In genomic region chr12:46484396-46485061, GRCh38 we compare ENCODE assay signal across 11 cellular contexts.
DNase-seq lines count a peak whose midpoint lies in the region; ATAC-seq and TF ChIP-seq lines count a peak whose summit lies in the region.
"Had no signal": no experiment of that assay in that cellular context is flagged by ENCODE, and none has a peak within 500 bp of the region (broad histone marks: within the 10 kb centered on the region; RNA-seq: fewer than 3 reads in every experiment).

No MANE protein-coding gene starts in this region.

- 93% methylated on average over 6 of the region's 6 CpGs for WGBS in hepatocyte (ENCODE audit: low lambda C conversion rate, missing lambda C conversion rate)
- WGBS in suprapubic skin: 82% methylated on average over 6 of the region's 6 CpGs

- no peaks in the 10 kb centered on the region for H3K4me1 Mint-ChIP-seq in activated CD8-positive, alpha-beta T cell treated with anti-CD3 and anti-CD28 coated beads, Interleukin-2, amount 10 ng/mL, durations not matched to agents 7 days and 5 days (ENCODE audit: low read depth)
- H3K4me1 Mint-ChIP-seq in naive thymus-derived CD8-positive, alpha-beta T cell: peaks cover 0 to 18% (median 7%) of the 10 kb centered on the region in 4 donors

- CTCF ChIA-PET in Panc1 (lab: Charles Lee): no interaction called here
- CTCF ChIA-PET in activated CD8-positive, alpha-beta T cell treated with anti-CD3 and anti-CD28 coated beads, Interleukin-2, amount 10 ng/mL, durations not matched to agents 7 days and 5 days (lab: Charles Lee): interaction anchor here (0.9 to 1.6 kb wide), 3 partner anchors 10 to 177 kb away, joined by 3 to 5 read pairs (median 3); no protein-coding TSS in a partner anchor

- H3K36me3 ChIP-seq in HUES48 (ENCODE audit: control insufficient read depth, insufficient read depth, low read length) (no peaks in the 10 kb centered on the region), Panc1 (ENCODE audit: control insufficient read depth, insufficient read depth, low read length) (no peaks in the 10 kb centered on the region), hepatocyte (replicated peaks; ENCODE audit: insufficient read depth, low read depth) (no peaks in the 10 kb centered on the region), suprapubic skin (no peaks in the 10 kb centered on the region)
- H3K36me3 ChIP-seq: BLaER1 treated with 17β-estradiol and CSF1 and Interleukin-3, amounts not matched to agents 10 nM and 100 nM had no signal

- no peak for TF ChIP-seq POLR2A in suprapubic skin (IDR thresholded peaks at IDR 0.05)

- no peaks in the 10 kb centered on the region for H4K20me1 ChIP-seq in hepatocyte (ENCODE audit: insufficient read depth, poor library complexity, severe bottlenecking)
- H4K20me1 ChIP-seq: BLaER1 treated with 17β-estradiol and CSF1 and Interleukin-3, amounts not matched to agents 10 nM and 100 nM had no signal

- H3K27me3 Mint-ChIP-seq in activated CD8-positive, alpha-beta T cell treated with anti-CD3 and anti-CD28 coated beads, Interleukin-2, amount 10 ng/mL, durations not matched to agents 7 days and 5 days (ENCODE audit: low read depth): no peaks in the 10 kb centered on the region
- H3K27me3 Mint-ChIP-seq in naive thymus-derived CD8-positive, alpha-beta T cell: no peaks in the 10 kb centered on the region
- H3K27me3 Mint-ChIP-seq: CD4-positive, CD25-positive, alpha-beta regulatory T cell had no signal

- H3K4me3 ChIP-seq in HUES48 (ENCODE audit: low read depth, low read length): no peak overlapping the region
- H3K4me3 ChIP-seq in Panc1 (ENCODE audit: low read depth in 2 of 2, low read length in 2 of 2): no peak overlapping the region
- no peak overlapping the region for H3K4me3 ChIP-seq in hepatocyte
- no peak overlapping the region for H3K4me3 ChIP-seq in suprapubic skin
- H3K4me3 ChIP-seq: BLaER1 treated with 17β-estradiol and CSF1 and Interleukin-3, amounts not matched to agents 10 nM and 100 nM had no signal

- H2AFZ ChIP-seq in hepatocyte: no peak overlapping the region

- TF ChIP-seq EP300 in suprapubic skin (IDR thresholded peaks at IDR 0.05): no peak

- H3K79me2 ChIP-seq in hepatocyte: no peaks in the 10 kb centered on the region

- peak overlapping the region; percentile 67 for H3K27ac ChIP-seq in HUES48 (ENCODE audit: low read depth, low read length)
- H3K27ac ChIP-seq in Panc1 (ENCODE audit: low read length): peak overlapping the region; percentile 70; the same call in 1 of the 2 replicates
- H3K27ac ChIP-seq in hepatocyte: peak overlapping the region; percentile 21
- H3K27ac ChIP-seq in suprapubic skin: peak overlapping the region; percentile 15
- H3K27ac ChIP-seq: BLaER1 treated with 17β-estradiol and CSF1 and Interleukin-3, amounts not matched to agents 10 nM and 100 nM had no signal

- DNase-seq in Panc1 (ENCODE audit: low read depth, low spot score) (no peak), hepatocyte (ENCODE audit: low spot score) (no peak), suprapubic skin (ENCODE audit: low spot score in 2 of 2) (no peak), NK-92 (lab: John Stamatoyannopoulos, UW; ENCODE audit: unreplicated experiment) (no peak)
- DNase-seq in activated CD8-positive, alpha-beta T cell treated with anti-CD3 and anti-CD28 coated beads, Interleukin-2, amount 10 ng/mL, durations not matched to agents 7 days and 5 days: no peak
- no peak for DNase-seq in naive thymus-derived CD8-positive, alpha-beta T cell
- DNase-seq: CD4-positive, CD25-positive, alpha-beta regulatory T cell; GF-D8; H7 had no signal

- no peak for ATAC-seq in Panc1
- ATAC-seq in activated CD8-positive, alpha-beta T cell treated with anti-CD3 and anti-CD28 coated beads, Interleukin-2, amount 10 ng/mL, durations not matched to agents 7 days and 5 days: no peak
- ATAC-seq in naive thymus-derived CD8-positive, alpha-beta T cell: no peak

- no peak overlapping the region for H3K27ac Mint-ChIP-seq in activated CD8-positive, alpha-beta T cell treated with anti-CD3 and anti-CD28 coated beads, Interleukin-2, amount 10 ng/mL, durations not matched to agents 7 days and 5 days
- H3K27ac Mint-ChIP-seq in naive thymus-derived CD8-positive, alpha-beta T cell: peak overlapping the region in 2 of 10 donors; percentile 16 to 66
- H3K27ac Mint-ChIP-seq: CD4-positive, CD25-positive, alpha-beta regulatory T cell had no signal

- TF ChIP-seq CTCF in Panc1 (IDR thresholded peaks at IDR 0.05): no peak
- no peak for TF ChIP-seq CTCF in hepatocyte (IDR thresholded peaks at IDR 0.05; ENCODE audit: poor library complexity)
- TF ChIP-seq CTCF in suprapubic skin (IDR thresholded peaks at IDR 0.05): no peak

- H3K4me2 ChIP-seq in hepatocyte: no peak overlapping the region

- no peak overlapping the region for H3K9ac ChIP-seq in HUES48 (ENCODE audit: low read depth, low read length)
- H3K9ac ChIP-seq: BLaER1 treated with 17β-estradiol and CSF1 and Interleukin-3, amounts not matched to agents 10 nM and 100 nM had no signal

- no TSS peak for BruUV-seq in Panc1 (replicated peaks; lab: Mats Ljungman, UMichigan)

- H3K36me3 Mint-ChIP-seq in activated CD8-positive, alpha-beta T cell treated with anti-CD3 and anti-CD28 coated beads, Interleukin-2, amount 10 ng/mL, durations not matched to agents 7 days and 5 days (ENCODE audit: low read depth): peaks cover 32% of the 10 kb centered on the region
- H3K36me3 Mint-ChIP-seq in naive thymus-derived CD8-positive, alpha-beta T cell: peaks cover 0 to 8% (median 7%) of the 10 kb centered on the region in 3 donors
- H3K36me3 Mint-ChIP-seq: CD4-positive, CD25-positive, alpha-beta regulatory T cell had no signal

- H3K4me1 ChIP-seq in HUES48 (ENCODE audit: control insufficient read depth, insufficient read depth, low read length): peaks cover 27% of the 10 kb centered on the region
- H3K4me1 ChIP-seq in Panc1 (ENCODE audit: control insufficient read depth, insufficient read depth, low read length): no peaks in the 10 kb centered on the region
- H3K4me1 ChIP-seq in hepatocyte (ENCODE audit: insufficient read depth): peaks cover 13% of the 10 kb centered on the region
- peaks cover 6% of the 10 kb centered on the region for H3K4me1 ChIP-seq in suprapubic skin

- H3K9me3 Mint-ChIP-seq in activated CD8-positive, alpha-beta T cell treated with anti-CD3 and anti-CD28 coated beads, Interleukin-2, amount 10 ng/mL, durations not matched to agents 7 days and 5 days (ENCODE audit: insufficient read depth): no peaks in the 10 kb centered on the region
- H3K9me3 Mint-ChIP-seq in naive thymus-derived CD8-positive, alpha-beta T cell: no peaks in the 10 kb centered on the region

- no peaks in the 10 kb centered on the region for H3K9me2 ChIP-seq in hepatocyte (replicated peaks; ENCODE audit: insufficient read depth)

- H3K9me3 ChIP-seq in HUES48 (ENCODE audit: control insufficient read depth, insufficient read depth, low read length) (no peaks in the 10 kb centered on the region), Panc1 (ENCODE audit: control insufficient read depth, insufficient read depth, low read depth, low read length) (peaks cover 3% of the 10 kb centered on the region; the same call in 1 of the 2 replicates), hepatocyte (ENCODE audit: low read depth) (no peaks in the 10 kb centered on the region), suprapubic skin (no peaks in the 10 kb centered on the region)
- H3K9me3 ChIP-seq: BLaER1 treated with 17β-estradiol and CSF1 and Interleukin-3, amounts not matched to agents 10 nM and 100 nM had no signal

- in situ Hi-C loops in Panc1 (cut with HindIII; ENCODE audit: low pct_unique_long_range_greater_than_20kb, low sequenced_read_pairs): no loop called here

- no peak overlapping the region for H3K4me3 Mint-ChIP-seq in activated CD8-positive, alpha-beta T cell treated with anti-CD3 and anti-CD28 coated beads, Interleukin-2, amount 10 ng/mL, durations not matched to agents 7 days and 5 days
- no peak overlapping the region for H3K4me3 Mint-ChIP-seq in naive thymus-derived CD8-positive, alpha-beta T cell
- H3K4me3 Mint-ChIP-seq: CD4-positive, CD25-positive, alpha-beta regulatory T cell had no signal

- H3K27me3 ChIP-seq in HUES48 (ENCODE audit: control insufficient read depth, insufficient read depth, low read length) (no peaks in the 10 kb centered on the region), Panc1 (ENCODE audit: control insufficient read depth, insufficient read depth, low read length) (no peaks in the 10 kb centered on the region), hepatocyte (no peaks in the 10 kb centered on the region), suprapubic skin (no peaks in the 10 kb centered on the region)
- H3K27me3 ChIP-seq: BLaER1 treated with 17β-estradiol and CSF1 and Interleukin-3, amounts not matched to agents 10 nM and 100 nM had no signal

- intact Hi-C loops in Panc1 (cut with micrococcal nuclease; ENCODE audit: unreplicated experiment): no loop called here

- POLR2A ChIA-PET in Panc1 (lab: Charles Lee): interaction anchor here (1.1 kb wide), 1 partner anchor 10 kb away, joined by 3 read pairs; no protein-coding TSS in a partner anchor
- POLR2A ChIA-PET in activated CD8-positive, alpha-beta T cell treated with anti-CD3 and anti-CD28 coated beads, Interleukin-2, amount 10 ng/mL, durations not matched to agents 7 days and 5 days (lab: Charles Lee): no interaction called here
- POLR2A ChIA-PET in naive thymus-derived CD8-positive, alpha-beta T cell (lab: Charles Lee): no interaction called here

Comparison
In these comparisons a context has a peak if more than half of its experiments do, and no peak if none do; other contexts are left out.
1. H3K27ac ChIP-seq: peak in every context shown above with its lines; median percentile 70 in Panc1; 67 in HUES48; 21 in hepatocyte; 15 in suprapubic skin.